1 cellular context compared by ENCODE assay signal in genomic region chr12:109586385-109587296, GRCh38.
A peak's percentile ranks its signal among the peaks of the same experiment; 100 is the strongest.
TF ChIP-seq lines count a peak whose summit lies in the region.

No MANE protein-coding gene starts in this region.

TF ChIP-seq in HepG2, 621 proteins besides CTCF, POLR2A, EP300 and RAD21 (continued from another document and continues in another):
- TF ChIP-seq CENPBD1 (CRISPR knock-in tag; IDR thresholded peaks at IDR 0.05; ENCODE audit: borderline replicate concordance, low read depth) (no peak), HNF1B (CRISPR knock-in tag; IDR thresholded peaks at IDR 0.05) (peak; percentile 41; the same call in 1 of the 2 replicates), ZNF75D (CRISPR knock-in tag; IDR thresholded peaks at IDR 0.05; ENCODE audit: borderline replicate concordance) (no peak), ZNF780A (CRISPR knock-in tag; IDR thresholded peaks at IDR 0.05) (no peak), ZNF441 (CRISPR knock-in tag; IDR thresholded peaks at IDR 0.05; ENCODE audit: borderline replicate concordance) (no peak), ZUFSP (CRISPR knock-in tag; IDR thresholded peaks at IDR 0.05; ENCODE audit: borderline replicate concordance) (no peak), CBX5 (CRISPR knock-in tag; IDR thresholded peaks at IDR 0.05; ENCODE audit: borderline replicate concordance) (no peak), RBM39 (IDR thresholded peaks at IDR 0.05; ENCODE audit: low read depth, low read length, poor library complexity, severe bottlenecking) (no peak), DNMT1 (CRISPR knock-in tag; IDR thresholded peaks at IDR 0.05) (no peak), PAXIP1 (CRISPR knock-in tag; conservative IDR thresholded peaks at IDR 0.05) (peak; percentile 74), ZBTB49 (CRISPR knock-in tag; IDR thresholded peaks at IDR 0.05; ENCODE audit: borderline replicate concordance) (no peak), ZNF761 (CRISPR knock-in tag; conservative IDR thresholded peaks at IDR 0.05) (no peak), SETDB1 (CRISPR knock-in tag; IDR thresholded peaks at IDR 0.05; ENCODE audit: borderline replicate concordance) (no peak), BORCS8-MEF2B (CRISPR knock-in tag; IDR thresholded peaks at IDR 0.05) (no peak), ZNF484 (CRISPR knock-in tag; IDR thresholded peaks at IDR 0.05; ENCODE audit: borderline replicate concordance, low read depth) (no peak), IRF9 (CRISPR knock-in tag; IDR thresholded peaks at IDR 0.05; ENCODE audit: borderline replicate concordance) (no peak), BRD4 (CRISPR knock-in tag; IDR thresholded peaks at IDR 0.05) (no peak), ZZZ3 (CRISPR knock-in tag; IDR thresholded peaks at IDR 0.05; ENCODE audit: borderline replicate concordance) (no peak), RBFOX2 (IDR thresholded peaks at IDR 0.05; ENCODE audit: low read depth, low read length) (no peak), ZNF792 (CRISPR knock-in tag; IDR thresholded peaks at IDR 0.05) (no peak), ZNF772 (CRISPR knock-in tag; IDR thresholded peaks at IDR 0.05) (0 out of 2 replicates have a peak, but pooled peaks have one; percentile 24), TCF7L2 (IDR thresholded peaks at IDR 0.05; ENCODE audit: low read depth, low read length) (no peak), ATF7 (IDR thresholded peaks at IDR 0.05) (no peak), ATF7 (CRISPR knock-in tag; IDR thresholded peaks at IDR 0.05) (no peak)
- TF ChIP-seq, protein P1, sequence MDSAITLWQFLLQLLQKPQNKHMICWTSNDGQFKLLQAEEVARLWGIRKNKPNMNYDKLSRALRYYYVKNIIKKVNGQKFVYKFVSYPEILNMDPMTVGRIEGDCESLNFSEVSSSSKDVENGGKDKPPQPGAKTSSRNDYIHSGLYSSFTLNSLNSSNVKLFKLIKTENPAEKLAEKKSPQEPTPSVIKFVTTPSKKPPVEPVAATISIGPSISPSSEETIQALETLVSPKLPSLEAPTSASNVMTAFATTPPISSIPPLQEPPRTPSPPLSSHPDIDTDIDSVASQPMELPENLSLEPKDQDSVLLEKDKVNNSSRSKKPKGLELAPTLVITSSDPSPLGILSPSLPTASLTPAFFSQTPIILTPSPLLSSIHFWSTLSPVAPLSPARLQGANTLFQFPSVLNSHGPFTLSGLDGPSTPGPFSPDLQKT (CRISPR knock-in tag; IDR thresholded peaks at IDR 0.05; ENCODE audit: borderline replicate concordance), result no peak
- TF ChIP-seq, protein P2, sequence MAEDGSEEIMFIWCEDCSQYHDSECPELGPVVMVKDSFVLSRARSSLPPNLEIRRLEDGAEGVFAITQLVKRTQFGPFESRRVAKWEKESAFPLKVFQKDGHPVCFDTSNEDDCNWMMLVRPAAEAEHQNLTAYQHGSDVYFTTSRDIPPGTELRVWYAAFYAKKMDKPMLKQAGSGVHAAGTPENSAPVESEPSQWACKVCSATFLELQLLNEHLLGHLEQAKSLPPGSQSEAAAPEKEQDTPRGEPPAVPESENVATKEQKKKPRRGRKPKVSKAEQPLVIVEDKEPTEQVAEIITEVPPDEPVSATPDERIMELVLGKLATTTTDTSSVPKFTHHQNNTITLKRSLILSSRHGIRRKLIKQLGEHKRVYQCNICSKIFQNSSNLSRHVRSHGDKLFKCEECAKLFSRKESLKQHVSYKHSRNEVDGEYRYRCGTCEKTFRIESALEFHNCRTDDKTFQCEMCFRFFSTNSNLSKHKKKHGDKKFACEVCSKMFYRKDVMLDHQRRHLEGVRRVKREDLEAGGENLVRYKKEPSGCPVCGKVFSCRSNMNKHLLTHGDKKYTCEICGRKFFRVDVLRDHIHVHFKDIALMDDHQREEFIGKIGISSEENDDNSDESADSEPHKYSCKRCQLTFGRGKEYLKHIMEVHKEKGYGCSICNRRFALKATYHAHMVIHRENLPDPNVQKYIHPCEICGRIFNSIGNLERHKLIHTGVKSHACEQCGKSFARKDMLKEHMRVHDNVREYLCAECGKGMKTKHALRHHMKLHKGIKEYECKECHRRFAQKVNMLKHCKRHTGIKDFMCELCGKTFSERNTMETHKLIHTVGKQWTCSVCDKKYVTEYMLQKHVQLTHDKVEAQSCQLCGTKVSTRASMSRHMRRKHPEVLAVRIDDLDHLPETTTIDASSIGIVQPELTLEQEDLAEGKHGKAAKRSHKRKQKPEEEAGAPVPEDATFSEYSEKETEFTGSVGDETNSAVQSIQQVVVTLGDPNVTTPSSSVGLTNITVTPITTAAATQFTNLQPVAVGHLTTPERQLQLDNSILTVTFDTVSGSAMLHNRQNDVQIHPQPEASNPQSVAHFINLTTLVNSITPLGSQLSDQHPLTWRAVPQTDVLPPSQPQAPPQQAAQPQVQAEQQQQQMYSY (CRISPR knock-in tag; IDR thresholded peaks at IDR 0.05), result no peak
- TF ChIP-seq, protein P3, sequence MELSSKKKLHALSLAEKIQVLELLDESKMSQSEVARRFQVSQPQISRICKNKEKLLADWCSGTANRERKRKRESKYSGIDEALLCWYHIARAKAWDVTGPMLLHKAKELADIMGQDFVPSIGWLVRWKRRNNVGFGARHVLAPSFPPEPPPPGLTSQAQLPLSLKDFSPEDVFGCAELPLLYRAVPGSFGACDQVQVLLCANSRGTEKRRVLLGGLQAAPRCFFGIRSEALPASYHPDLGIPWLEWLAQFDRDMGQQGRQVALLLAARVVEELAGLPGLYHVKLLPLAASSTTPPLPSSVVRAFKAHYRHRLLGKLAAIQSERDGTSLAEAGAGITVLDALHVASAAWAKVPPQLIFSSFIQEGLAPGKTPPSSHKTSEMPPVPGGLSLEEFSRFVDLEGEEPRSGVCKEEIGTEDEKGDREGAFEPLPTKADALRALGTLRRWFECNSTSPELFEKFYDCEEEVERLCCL (CRISPR knock-in tag; IDR thresholded peaks at IDR 0.05; ENCODE audit: borderline replicate concordance), result 0 out of 2 replicates have a peak, but pooled peaks have one; percentile 30
